ENCODE assay signal across 1 cellular context in the genomic region with DNA sequence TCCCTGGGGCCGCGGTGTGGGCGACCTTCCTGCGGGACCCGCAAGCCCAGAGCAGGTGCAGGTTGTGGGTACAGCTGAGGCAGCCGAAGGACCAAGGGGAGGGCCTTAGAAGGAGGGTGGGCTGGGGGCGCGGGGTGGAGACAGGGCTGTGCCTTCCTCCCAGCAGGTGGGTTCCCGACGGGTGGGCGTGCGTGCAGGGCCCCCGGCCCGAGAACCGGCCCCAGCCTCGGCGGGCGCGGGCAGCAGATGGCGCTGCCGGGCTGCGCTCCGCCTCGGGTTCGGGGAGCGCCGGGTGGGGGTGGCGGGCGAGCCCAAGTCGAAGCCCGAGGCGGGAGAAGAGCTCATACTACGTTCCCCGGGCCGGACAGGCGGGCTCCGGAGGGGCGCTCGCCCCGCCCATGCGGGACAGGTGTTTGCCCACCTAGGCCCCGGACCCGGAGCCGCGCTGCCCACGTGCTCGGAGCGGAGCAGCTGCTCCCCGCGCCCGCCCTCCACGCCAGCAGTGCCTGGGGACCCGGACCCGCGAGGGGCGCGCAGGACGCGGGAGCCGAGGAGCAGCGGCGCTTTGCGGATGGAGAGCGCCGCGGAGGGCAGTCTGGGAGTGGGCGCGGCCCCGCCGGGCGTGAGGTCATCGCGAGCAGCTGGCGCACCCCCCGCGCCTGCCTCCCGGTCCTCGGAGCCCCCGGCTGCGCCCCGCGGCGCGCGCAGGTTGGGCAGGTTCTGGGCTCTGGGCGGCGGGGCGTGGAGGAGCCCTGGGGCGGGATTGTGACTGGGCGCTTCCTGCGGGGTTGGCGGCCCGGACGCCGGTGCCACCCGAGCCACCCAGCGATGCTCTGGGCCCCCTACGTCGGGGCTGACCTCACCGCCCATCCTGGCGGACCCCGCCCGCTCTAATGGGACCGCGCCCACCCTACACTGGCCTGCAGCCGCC.
TF ChIP-seq lines count a peak whose summit lies in the region.

No MANE protein-coding gene starts in this region.

TF ChIP-seq in HepG2, 621 proteins besides CTCF, POLR2A, EP300 and RAD21:
- peak; percentile 42; the same call in 1 of the 2 replicates for TF ChIP-seq ESRRA (CRISPR knock-in tag; IDR thresholded peaks at IDR 0.05; ENCODE audit: low read depth)
- 0 out of 2 replicates have a peak, but pooled peaks have one; percentile 47 for TF ChIP-seq KDM5B (CRISPR knock-in tag; IDR thresholded peaks at IDR 0.05; ENCODE audit: borderline replicate concordance)
- TF ChIP-seq CCDC6 (CRISPR knock-in tag; IDR thresholded peaks at IDR 0.05) = peak; percentile 27; the same call in 1 of the 2 replicates
- no peak for TF ChIP-seq PHF21A (CRISPR knock-in tag; IDR thresholded peaks at IDR 0.05)
- TF ChIP-seq, protein P1, sequence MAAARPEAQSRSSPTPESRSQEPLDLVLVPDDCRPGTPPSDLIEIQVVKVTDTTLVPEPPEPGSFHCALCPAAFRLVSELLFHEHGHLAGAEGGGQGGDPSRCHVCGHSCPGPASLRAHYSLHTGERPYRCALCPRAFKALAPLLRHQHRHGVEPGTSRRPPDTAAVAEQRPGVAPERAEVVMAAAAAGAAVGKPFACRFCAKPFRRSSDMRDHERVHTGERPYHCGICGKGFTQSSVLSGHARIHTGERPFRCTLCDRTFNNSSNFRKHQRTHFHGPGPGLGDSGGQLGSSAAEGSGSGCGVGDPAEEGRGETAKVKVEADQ (CRISPR knock-in tag; IDR thresholded peaks at IDR 0.05; ENCODE audit: borderline replicate concordance) = no peak
- TF ChIP-seq ZMAT5 (CRISPR knock-in tag; IDR thresholded peaks at IDR 0.05; ENCODE audit: borderline replicate concordance, low read depth) = no peak
- TF ChIP-seq, protein P2, sequence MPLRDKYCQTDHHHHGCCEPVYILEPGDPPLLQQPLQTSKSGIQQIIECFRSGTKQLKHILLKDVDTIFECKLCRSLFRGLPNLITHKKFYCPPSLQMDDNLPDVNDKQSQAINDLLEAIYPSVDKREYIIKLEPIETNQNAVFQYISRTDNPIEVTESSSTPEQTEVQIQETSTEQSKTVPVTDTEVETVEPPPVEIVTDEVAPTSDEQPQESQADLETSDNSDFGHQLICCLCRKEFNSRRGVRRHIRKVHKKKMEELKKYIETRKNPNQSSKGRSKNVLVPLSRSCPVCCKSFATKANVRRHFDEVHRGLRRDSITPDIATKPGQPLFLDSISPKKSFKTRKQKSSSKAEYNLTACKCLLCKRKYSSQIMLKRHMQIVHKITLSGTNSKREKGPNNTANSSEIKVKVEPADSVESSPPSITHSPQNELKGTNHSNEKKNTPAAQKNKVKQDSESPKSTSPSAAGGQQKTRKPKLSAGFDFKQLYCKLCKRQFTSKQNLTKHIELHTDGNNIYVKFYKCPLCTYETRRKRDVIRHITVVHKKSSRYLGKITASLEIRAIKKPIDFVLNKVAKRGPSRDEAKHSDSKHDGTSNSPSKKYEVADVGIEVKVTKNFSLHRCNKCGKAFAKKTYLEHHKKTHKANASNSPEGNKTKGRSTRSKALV (CRISPR knock-in tag; IDR thresholded peaks at IDR 0.05) = peak; percentile 46; the same call in 1 of the 2 replicates
- TF ChIP-seq, protein P3, sequence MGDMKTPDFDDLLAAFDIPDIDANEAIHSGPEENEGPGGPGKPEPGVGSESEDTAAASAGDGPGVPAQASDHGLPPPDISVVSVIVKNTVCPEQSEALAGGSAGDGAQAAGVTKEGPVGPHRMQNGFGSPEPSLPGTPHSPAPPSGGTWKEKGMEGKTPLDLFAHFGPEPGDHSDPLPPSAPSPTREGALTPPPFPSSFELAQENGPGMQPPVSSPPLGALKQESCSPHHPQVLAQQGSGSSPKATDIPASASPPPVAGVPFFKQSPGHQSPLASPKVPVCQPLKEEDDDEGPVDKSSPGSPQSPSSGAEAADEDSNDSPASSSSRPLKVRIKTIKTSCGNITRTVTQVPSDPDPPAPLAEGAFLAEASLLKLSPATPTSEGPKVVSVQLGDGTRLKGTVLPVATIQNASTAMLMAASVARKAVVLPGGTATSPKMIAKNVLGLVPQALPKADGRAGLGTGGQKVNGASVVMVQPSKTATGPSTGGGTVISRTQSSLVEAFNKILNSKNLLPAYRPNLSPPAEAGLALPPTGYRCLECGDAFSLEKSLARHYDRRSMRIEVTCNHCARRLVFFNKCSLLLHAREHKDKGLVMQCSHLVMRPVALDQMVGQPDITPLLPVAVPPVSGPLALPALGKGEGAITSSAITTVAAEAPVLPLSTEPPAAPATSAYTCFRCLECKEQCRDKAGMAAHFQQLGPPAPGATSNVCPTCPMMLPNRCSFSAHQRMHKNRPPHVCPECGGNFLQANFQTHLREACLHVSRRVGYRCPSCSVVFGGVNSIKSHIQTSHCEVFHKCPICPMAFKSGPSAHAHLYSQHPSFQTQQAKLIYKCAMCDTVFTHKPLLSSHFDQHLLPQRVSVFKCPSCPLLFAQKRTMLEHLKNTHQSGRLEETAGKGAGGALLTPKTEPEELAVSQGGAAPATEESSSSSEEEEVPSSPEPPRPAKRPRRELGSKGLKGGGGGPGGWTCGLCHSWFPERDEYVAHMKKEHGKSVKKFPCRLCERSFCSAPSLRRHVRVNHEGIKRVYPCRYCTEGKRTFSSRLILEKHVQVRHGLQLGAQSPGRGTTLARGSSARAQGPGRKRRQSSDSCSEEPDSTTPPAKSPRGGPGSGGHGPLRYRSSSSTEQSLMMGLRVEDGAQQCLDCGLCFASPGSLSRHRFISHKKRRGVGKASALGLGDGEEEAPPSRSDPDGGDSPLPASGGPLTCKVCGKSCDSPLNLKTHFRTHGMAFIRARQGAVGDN (CRISPR knock-in tag; IDR thresholded peaks at IDR 0.05) = peak; percentile 46
- no peak for TF ChIP-seq SP2 (CRISPR knock-in tag; IDR thresholded peaks at IDR 0.05)
- TF ChIP-seq ZNF768 (CRISPR knock-in tag; IDR thresholded peaks at IDR 0.05) = 0 out of 2 replicates have a peak, but pooled peaks have one; percentile 17
- no peak for TF ChIP-seq MEIS2 (CRISPR knock-in tag; IDR thresholded peaks at IDR 0.05)
- TF ChIP-seq ZNF878 (CRISPR knock-in tag; IDR thresholded peaks at IDR 0.05) = no peak
- 0 out of 2 replicates have a peak, but pooled peaks have one; percentile 59 for TF ChIP-seq RNF2 (conservative IDR thresholded peaks at IDR 0.05; ENCODE audit: low read depth)
- TF ChIP-seq MTF2 (CRISPR knock-in tag; IDR thresholded peaks at IDR 0.05; ENCODE audit: borderline replicate concordance) = peak; percentile 93
- TF ChIP-seq HNRNPK (IDR thresholded peaks at IDR 0.05; ENCODE audit: low read depth, low read length, poor library complexity, severe bottlenecking) = peak; percentile 58
- TF ChIP-seq, protein P4, sequence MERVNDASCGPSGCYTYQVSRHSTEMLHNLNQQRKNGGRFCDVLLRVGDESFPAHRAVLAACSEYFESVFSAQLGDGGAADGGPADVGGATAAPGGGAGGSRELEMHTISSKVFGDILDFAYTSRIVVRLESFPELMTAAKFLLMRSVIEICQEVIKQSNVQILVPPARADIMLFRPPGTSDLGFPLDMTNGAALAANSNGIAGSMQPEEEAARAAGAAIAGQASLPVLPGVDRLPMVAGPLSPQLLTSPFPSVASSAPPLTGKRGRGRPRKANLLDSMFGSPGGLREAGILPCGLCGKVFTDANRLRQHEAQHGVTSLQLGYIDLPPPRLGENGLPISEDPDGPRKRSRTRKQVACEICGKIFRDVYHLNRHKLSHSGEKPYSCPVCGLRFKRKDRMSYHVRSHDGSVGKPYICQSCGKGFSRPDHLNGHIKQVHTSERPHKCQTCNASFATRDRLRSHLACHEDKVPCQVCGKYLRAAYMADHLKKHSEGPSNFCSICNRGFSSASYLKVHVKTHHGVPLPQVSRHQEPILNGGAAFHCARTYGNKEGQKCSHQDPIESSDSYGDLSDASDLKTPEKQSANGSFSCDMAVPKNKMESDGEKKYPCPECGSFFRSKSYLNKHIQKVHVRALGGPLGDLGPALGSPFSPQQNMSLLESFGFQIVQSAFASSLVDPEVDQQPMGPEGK (CRISPR knock-in tag; IDR thresholded peaks at IDR 0.05) = peak; percentile 82
- peak; percentile 64 for TF ChIP-seq STAG1 (CRISPR knock-in tag; IDR thresholded peaks at IDR 0.05)
- 0 out of 2 replicates have a peak, but pooled peaks have one; percentile 50 for TF ChIP-seq MAX (IDR thresholded peaks at IDR 0.05)
- peak; percentile 14; the same call in 1 of the 2 replicates for TF ChIP-seq SUZ12 (IDR thresholded peaks at IDR 0.05; ENCODE audit: low read depth, low read length)
- no peak for TF ChIP-seq KAT8 (CRISPR knock-in tag; IDR thresholded peaks at IDR 0.05)
- peak; percentile 54; the same call in 1 of the 2 replicates for TF ChIP-seq ZNF777 (CRISPR knock-in tag; IDR thresholded peaks at IDR 0.05)
- TF ChIP-seq KDM2A (CRISPR knock-in tag; IDR thresholded peaks at IDR 0.05; ENCODE audit: borderline replicate concordance, low read depth) = peak; percentile 45; the same call in 1 of the 2 replicates
- peak; percentile 61; the same call in 1 of the 2 replicates for TF ChIP-seq PRDM10 (CRISPR knock-in tag; IDR thresholded peaks at IDR 0.05; ENCODE audit: low read depth)
- no peak for TF ChIP-seq ZKSCAN8 (CRISPR knock-in tag; IDR thresholded peaks at IDR 0.05; ENCODE audit: borderline replicate concordance)
- TF ChIP-seq HDAC1 (CRISPR knock-in tag; IDR thresholded peaks at IDR 0.05) = peak; percentile 36; the same call in 1 of the 2 replicates
- 0 out of 2 replicates have a peak, but pooled peaks have one; percentile 27 for TF ChIP-seq ZFP82 (CRISPR knock-in tag; IDR thresholded peaks at IDR 0.05; ENCODE audit: borderline replicate concordance)
- peak; percentile 37; the same call in 1 of the 2 replicates for TF ChIP-seq ZGPAT (CRISPR knock-in tag; IDR thresholded peaks at IDR 0.05)
- 0 out of 2 replicates have a peak, but pooled peaks have one; percentile 31 for TF ChIP-seq ZBTB7A (CRISPR knock-in tag; IDR thresholded peaks at IDR 0.05)
- TF ChIP-seq, protein P5, sequence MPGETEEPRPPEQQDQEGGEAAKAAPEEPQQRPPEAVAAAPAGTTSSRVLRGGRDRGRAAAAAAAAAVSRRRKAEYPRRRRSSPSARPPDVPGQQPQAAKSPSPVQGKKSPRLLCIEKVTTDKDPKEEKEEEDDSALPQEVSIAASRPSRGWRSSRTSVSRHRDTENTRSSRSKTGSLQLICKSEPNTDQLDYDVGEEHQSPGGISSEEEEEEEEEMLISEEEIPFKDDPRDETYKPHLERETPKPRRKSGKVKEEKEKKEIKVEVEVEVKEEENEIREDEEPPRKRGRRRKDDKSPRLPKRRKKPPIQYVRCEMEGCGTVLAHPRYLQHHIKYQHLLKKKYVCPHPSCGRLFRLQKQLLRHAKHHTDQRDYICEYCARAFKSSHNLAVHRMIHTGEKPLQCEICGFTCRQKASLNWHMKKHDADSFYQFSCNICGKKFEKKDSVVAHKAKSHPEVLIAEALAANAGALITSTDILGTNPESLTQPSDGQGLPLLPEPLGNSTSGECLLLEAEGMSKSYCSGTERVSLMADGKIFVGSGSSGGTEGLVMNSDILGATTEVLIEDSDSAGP (CRISPR knock-in tag; IDR thresholded peaks at IDR 0.05; ENCODE audit: borderline replicate concordance) = peak; percentile 24; the same call in 1 of the 2 replicates
